In genomic region chr9:129775443-129775842, GRCh38 we compare ENCODE assay signal across 17 cellular contexts. TPM values are rescaled to one million over a fixed set of nuclear protein-coding genes. Genes with fewer than 3 reads are reported as not detected.
"Had no signal": no experiment of that assay in that cellular context is flagged by ENCODE, and none has a peak within 500 bp of the region (broad histone marks: within the 10 kb centered on the region; RNA-seq: fewer than 3 reads in every experiment).

No MANE protein-coding gene starts in this region.

- H3K4me3 ChIP-seq: cardiac muscle cell, dorsolateral prefrontal cortex, gastroesophageal sphincter, heart right ventricle, lower lobe of right lung, transverse colon had no signal

- ATAC-seq: gastroesophageal sphincter, heart right ventricle, left cardiac atrium, lower lobe of right lung had no signal

- H3K36me3 ChIP-seq: cardiac muscle cell, gastroesophageal sphincter, heart right ventricle, lower lobe of right lung, transverse colon had no signal

- H3K9me3 ChIP-seq: gastroesophageal sphincter, heart right ventricle, lower lobe of right lung, transverse colon had no signal

- DNase-seq: activated B cell treated with CpG ODN at 0.5 μM for 24 hours; activated CD4-positive, alpha-beta T cell treated with anti-CD3 and anti-CD28 coated beads, Interleukin-2, amount 10 ng/mL, durations not matched to agents 7 days and 5 days; activated naive CD4-positive, alpha-beta T cell treated with anti-CD3 and anti-CD28 coated beads, Interleukin-2, amount 50 U/mL, for 16 hours; dorsolateral prefrontal cortex; erythroblast; heart right ventricle; left cardiac atrium; lower lobe of right lung; midbrain; naive B cell; retina; stimulated activated CD4-positive, alpha-beta T cell treated with anti-CD3 and anti-CD28 coated beads, Interleukin-4, amount 100 ng/mL, for 24 hours; stimulated activated naive CD4-positive, alpha-beta T cell treated with Interleukin-2 at 50 U/mL for 16 hours; SW 1271; transverse colon had no signal

- H3K27ac ChIP-seq: cardiac muscle cell, dorsolateral prefrontal cortex, lower lobe of right lung had no signal

- H3K27me3 ChIP-seq: cardiac muscle cell, dorsolateral prefrontal cortex, gastroesophageal sphincter, heart right ventricle, transverse colon had no signal

RNA-seq across cellular contexts. Expression of gene PTGES, which starts 22.6 kb away (rescaled TPM):
- total RNA-seq: activated B cell treated with CpG ODN at 0.5 μM for 24 hours; activated CD4-positive, alpha-beta T cell treated with anti-CD3 and anti-CD28 coated beads, Interleukin-2, amount 10 ng/mL, durations not matched to agents 7 days and 5 days had no signal
